Comparison of ENCODE assay signal across 19 cellular contexts in the genomic region with DNA sequence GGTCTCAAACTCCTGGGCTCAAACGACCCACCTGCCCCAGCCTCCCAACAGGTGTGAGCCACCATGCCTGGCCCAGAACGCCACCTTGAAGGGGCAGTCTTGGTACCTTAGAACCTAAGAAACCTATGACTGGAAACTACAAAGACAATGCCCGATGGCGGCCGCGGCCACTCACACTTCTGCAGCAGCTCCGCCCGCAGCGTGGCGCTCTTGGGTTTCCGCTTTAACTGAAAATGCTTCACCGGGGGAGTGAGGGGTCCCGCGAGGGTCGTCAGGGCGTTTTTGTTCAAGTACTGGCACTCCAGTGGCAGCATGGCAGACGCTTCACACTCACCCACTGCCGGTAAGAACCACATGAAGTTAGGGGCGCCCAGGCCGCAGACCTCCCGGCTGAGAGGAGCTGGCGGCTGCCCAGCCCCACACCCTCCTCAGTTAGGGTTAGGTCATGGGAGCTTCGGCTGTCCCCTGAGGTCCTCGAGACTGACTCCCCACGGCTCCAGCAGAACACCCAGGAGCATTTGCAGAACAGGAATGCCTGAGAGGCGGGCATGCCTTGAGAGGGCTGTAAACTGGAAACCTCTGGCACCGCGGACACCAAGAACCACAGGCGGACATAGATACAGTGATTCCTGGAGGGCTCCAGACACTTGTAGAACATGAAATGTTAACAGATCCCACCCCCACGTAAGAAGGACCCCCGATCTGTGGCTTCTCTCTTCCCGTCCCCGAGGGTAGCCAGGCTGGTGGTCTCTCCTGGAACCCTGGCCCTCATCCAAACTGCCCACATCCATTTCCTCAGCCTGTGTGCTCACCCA. TPM values are rescaled to one million over a fixed set of nuclear protein-coding genes. Genes with fewer than 3 reads are reported as not detected.
DNase-seq lines count a peak whose midpoint lies in the region; ATAC-seq and TF ChIP-seq lines count a peak whose summit lies in the region.
"Had no signal": no experiment of that assay in that cellular context is flagged by ENCODE, and none has a peak within 500 bp of the region (broad histone marks: within the 10 kb centered on the region; RNA-seq: fewer than 3 reads in every experiment).

No MANE protein-coding gene starts in this region.

- 91 to 92% methylated on average over 32 to 33 of the region's 33 CpGs for WGBS in GM23248 (ENCODE audit: low coverage in 1 of 2, low lambda C conversion rate in 2 of 2, missing lambda C conversion rate in 2 of 2), 2 experiments

- peaks cover 3% of the 10 kb centered on the region for H3K36me3 Mint-ChIP-seq in T-helper 17 cell (ENCODE audit: low read depth)
- H3K36me3 Mint-ChIP-seq in neural crest cell (ENCODE audit: low read depth) = peaks cover 8% of the 10 kb centered on the region

- H3K9me3 Mint-ChIP-seq in neural crest cell = no peaks in the 10 kb centered on the region
- H3K9me3 Mint-ChIP-seq: CD4-positive, CD25-positive, alpha-beta regulatory T cell had no signal

- intact Hi-C loops in vagina (cut with DNase I) = no loop called here

- H4K20me1 ChIP-seq in GM23248 (ENCODE audit: insufficient read depth) = no peaks in the 10 kb centered on the region; the same call in 1 of the 2 replicates

- H3K9me3 ChIP-seq in T-helper 17 cell (ENCODE audit: control insufficient read depth, low read length, poor library complexity, severe bottlenecking) (no peaks in the 10 kb centered on the region), vagina (no peaks in the 10 kb centered on the region), GM23248 (ENCODE audit: low read depth) (no peaks in the 10 kb centered on the region)
- H3K9me3 ChIP-seq: Caco-2 had no signal

- DNase-seq in activated effector memory CD4-positive, alpha-beta T cell treated with anti-CD3 and anti-CD28 coated beads, Interleukin-2, amount 50 U/mL, for 16 hours = peak; percentile 58
- DNase-seq in activated effector memory CD4-positive, alpha-beta T cell treated with Interleukin-2 at 50 U/mL for 16 hours = no peak
- DNase-seq in T-helper 17 cell (no peak), neural crest cell (ENCODE audit: low read depth, low spot score) (no peak), vagina (ENCODE audit: extremely low spot score in 2 of 2) (no peak), kidney glomerular epithelial cell (lab: John Stamatoyannopoulos, UW) (no peak), GM23248 (no peak)
- DNase-seq in stimulated activated CD8-positive, alpha-beta memory T cell treated with anti-CD3 and anti-CD28 coated beads, Interleukin-4, amount 100 ng/mL, for 48 hours = peak; percentile 21
- DNase-seq: Caco-2; CD4-positive, CD25-positive, alpha-beta regulatory T cell; GDM1; IMR-90; NCI-H1048; NCI-H1436; NCI-H2029; NCI-H345; NCI-H524 treated with DMSO at 0.1 percent for 48 hours; SHP77 had no signal

- peaks cover 16% of the 10 kb centered on the region for H3K4me1 ChIP-seq in vagina
- H3K4me1 ChIP-seq in GM23248 (ENCODE audit: insufficient read depth) = no peaks in the 10 kb centered on the region
- H3K4me1 ChIP-seq: Caco-2 had no signal

- H3K27ac Mint-ChIP-seq in T-helper 17 cell (peak overlapping the region; percentile 43), neural crest cell (ENCODE audit: unreplicated experiment) (peak overlapping the region; percentile 87)
- H3K27ac Mint-ChIP-seq: B cell; CD4-positive, CD25-positive, alpha-beta regulatory T cell had no signal

- no peaks in the 10 kb centered on the region for H3K27me3 ChIP-seq in vagina
- no peaks in the 10 kb centered on the region for H3K27me3 ChIP-seq in GM23248 (replicated peaks; ENCODE audit: insufficient read depth)

- H3K79me2 ChIP-seq in GM23248 (ENCODE audit: insufficient read depth) = peaks cover 39% of the 10 kb centered on the region

- H3K27ac ChIP-seq in vagina (no peak overlapping the region), GM23248 (no peak overlapping the region)

- no peak overlapping the region for H3K4me3 Mint-ChIP-seq in T-helper 17 cell
- no peak overlapping the region for H3K4me3 Mint-ChIP-seq in neural crest cell
- H3K4me3 Mint-ChIP-seq: B cell; CD4-positive, CD25-positive, alpha-beta regulatory T cell had no signal

- no peak for ATAC-seq in T-helper 17 cell

- H3K27me3 Mint-ChIP-seq in T-helper 17 cell (no peaks in the 10 kb centered on the region), neural crest cell (ENCODE audit: low read depth) (no peaks in the 10 kb centered on the region)
- H3K27me3 Mint-ChIP-seq: B cell; CD4-positive, CD25-positive, alpha-beta regulatory T cell had no signal

- no peak overlapping the region for H2AFZ ChIP-seq in GM23248

- H3K4me1 Mint-ChIP-seq in T-helper 17 cell (peaks cover 4% of the 10 kb centered on the region), neural crest cell (no peaks in the 10 kb centered on the region)
- H3K4me1 Mint-ChIP-seq: B cell had no signal

- H3K36me3 ChIP-seq in vagina = peaks cover 4 to 49% of the 10 kb centered on the region in 2 donors
- 0 out of 2 replicates have a peak, but pooled peaks cover 3% of the 10 kb centered on the region for H3K36me3 ChIP-seq in GM23248 (ENCODE audit: low read depth)

- H3F3A ChIP-seq in GM23248 (ENCODE audit: insufficient read depth) = no peaks in the 10 kb centered on the region

- no peak overlapping the region for H3K4me2 ChIP-seq in GM23248 (ENCODE audit: unreplicated experiment)

- no peak overlapping the region for H3K4me3 ChIP-seq in vagina
- H3K4me3 ChIP-seq in GM23248 = no peak overlapping the region

- no peak for TF ChIP-seq POLR2A in vagina (IDR thresholded peaks at IDR 0.05)

- TF ChIP-seq CTCF in neural crest cell (conservative IDR thresholded peaks at IDR 0.05) = no peak
- no peak for TF ChIP-seq CTCF in vagina (IDR thresholded peaks at IDR 0.05)

- no peaks in the 10 kb centered on the region for H3K9me2 ChIP-seq in GM23248 (ENCODE audit: insufficient read depth)

- H3K9ac ChIP-seq in GM23248 = no peak overlapping the region

- in situ Hi-C loops in GM23248 (cut with MboI) = no loop called here

RNA-seq across cellular contexts. Expression of a gene that starts 19.0 kb away (rescaled TPM):
- total RNA-seq in T-helper 17 cell = 10 to 100 TPM; 40.7 to 47.2 TPM
- 54.3 and 55.2 TPM in 2 replicates for total RNA-seq in neural crest cell
- 19.6 TPM for total RNA-seq in vagina
- 16.9 and 18.7 TPM in 2 replicates for total RNA-seq in GM23248 (2014; rRNA removed; shearing (Covaris generic))
- polyA plus RNA-seq in GM23248 (2016; fragmentation: Nextera tagmentation; extraction: Ambion mirVana) = 23.6 and 23.9 TPM in 2 replicates

Comparison
In these comparisons a context has a peak if more than half of its experiments do, and no peak if none do; other contexts are left out.
1. DNase-seq: peak in activated effector memory CD4-positive, alpha-beta T cell treated with anti-CD3 and anti-CD28 coated beads, Interleukin-2, amount 50 U/mL, for 16 hours (single experiment) and stimulated activated CD8-positive, alpha-beta memory T cell treated with anti-CD3 and anti-CD28 coated beads, Interleukin-4, amount 100 ng/mL, for 48 hours (single experiment); none in activated effector memory CD4-positive, alpha-beta T cell treated with Interleukin-2 at 50 U/mL for 16 hours (single experiment), T-helper 17 cell (0 of 3), neural crest cell (single experiment), vagina (0 of 2), kidney glomerular epithelial cell (single experiment) and GM23248 (single experiment).